In the genomic region with DNA sequence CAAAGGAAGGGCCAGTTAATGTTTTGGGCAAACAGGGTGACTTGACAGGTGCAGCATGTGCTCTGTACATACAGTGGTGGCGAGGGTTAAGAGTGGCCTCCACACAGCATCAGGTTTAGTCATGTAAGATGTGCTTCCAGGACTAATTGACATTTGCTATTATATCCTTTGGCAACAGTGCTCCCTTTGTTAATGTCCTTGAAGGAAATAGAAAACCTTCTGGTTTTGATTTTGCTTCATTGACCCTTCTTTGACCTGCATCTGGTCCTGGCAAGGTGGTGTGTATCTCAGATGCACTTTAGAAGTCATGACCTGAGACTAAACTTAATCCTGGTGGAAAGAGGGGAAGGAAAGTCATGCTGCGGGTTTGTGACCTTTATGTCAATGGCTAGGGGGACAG, we compare ENCODE assay signal across 15 cellular contexts.
DNase-seq lines count a peak whose midpoint lies in the region; ATAC-seq, FAIRE-seq and TF ChIP-seq lines count a peak whose summit lies in the region.
"Had no signal": no experiment of that assay in that cellular context is flagged by ENCODE, and none has a peak within 500 bp of the region (broad histone marks: within the 10 kb centered on the region; RNA-seq: fewer than 3 reads in every experiment).

No MANE protein-coding gene starts in this region.

- ATAC-seq in left colon, result no peak
- ATAC-seq: activated CD8-positive, alpha-beta T cell treated with anti-CD3 and anti-CD28 coated beads for 36 hours; HCT116; mucosa of descending colon had no signal

- DNase-seq in COLO668 (lab: John Stamatoyannopoulos, UW; ENCODE audit: unreplicated experiment) (peak; percentile 36), HT1080 (ENCODE audit: low read depth) (peak; percentile 30), NCI-H748 (lab: John Stamatoyannopoulos, UW; ENCODE audit: unreplicated experiment) (peak; percentile 100), bronchial epithelial cell (ENCODE audit: low read depth) (no peak), KG1 (lab: John Stamatoyannopoulos, UW) (no peak), left colon (no peak)
- DNase-seq in stimulated activated CD4-positive, alpha-beta T cell treated with anti-CD3 and anti-CD28 coated beads, Interleukin-4, amount 100 ng/mL, for 4 hours, result no peak
- DNase-seq in stimulated activated CD8-positive, alpha-beta memory T cell treated with anti-CD3 and anti-CD28 coated beads, Interleukin-4, amount 100 ng/mL, for 48 hours, result no peak
- DNase-seq: activated CD8-positive, alpha-beta T cell treated with anti-CD3 and anti-CD28 coated beads for 36 hours; mucosa of descending colon; NCI-H1694 treated with DMSO at 0.1 percent for 48 hours; stimulated activated naive CD4-positive, alpha-beta T cell treated with Interleukin-2 at 50 U/mL for 16 hours had no signal

- no peaks in the 10 kb centered on the region for H3K36me3 ChIP-seq in bronchial epithelial cell (ENCODE audit: control insufficient read depth, insufficient read depth, low read length)

- TF ChIP-seq CTCF in bronchial epithelial cell (IDR thresholded peaks at IDR 0.05; ENCODE audit: insufficient read depth, low read length, severe bottlenecking), result no peak

- no peak overlapping the region for H3K4me3 ChIP-seq in bronchial epithelial cell (ENCODE audit: low read depth, low read length)
- H3K4me3 ChIP-seq: mucosa of descending colon, skin epidermis had no signal

- FAIRE-seq in bronchial epithelial cell (lab: Jason Lieb, UNC), result peak; percentile 43
- FAIRE-seq: islet of Langerhans had no signal

- intact Hi-C loops in left colon (cut with DNase I, micrococcal nuclease), result no loop called here

- H3K27me3 ChIP-seq in bronchial epithelial cell (ENCODE audit: control insufficient read depth, insufficient read depth, low read length), result no peaks in the 10 kb centered on the region

Comparison
In these comparisons a context has a peak if more than half of its experiments do, and no peak if none do; other contexts are left out.
1. DNase-seq: peak in COLO668 (single experiment), HT1080 (single experiment) and NCI-H748 (single experiment); none in bronchial epithelial cell (single experiment), KG1 (single experiment), stimulated activated CD4-positive, alpha-beta T cell treated with anti-CD3 and anti-CD28 coated beads, Interleukin-4, amount 100 ng/mL, for 4 hours (0 of 2), stimulated activated CD8-positive, alpha-beta memory T cell treated with anti-CD3 and anti-CD28 coated beads, Interleukin-4, amount 100 ng/mL, for 48 hours (single experiment) and left colon (0 of 2).